Comparison of ENCODE assay signal across 1 cellular context in the genomic region with DNA sequence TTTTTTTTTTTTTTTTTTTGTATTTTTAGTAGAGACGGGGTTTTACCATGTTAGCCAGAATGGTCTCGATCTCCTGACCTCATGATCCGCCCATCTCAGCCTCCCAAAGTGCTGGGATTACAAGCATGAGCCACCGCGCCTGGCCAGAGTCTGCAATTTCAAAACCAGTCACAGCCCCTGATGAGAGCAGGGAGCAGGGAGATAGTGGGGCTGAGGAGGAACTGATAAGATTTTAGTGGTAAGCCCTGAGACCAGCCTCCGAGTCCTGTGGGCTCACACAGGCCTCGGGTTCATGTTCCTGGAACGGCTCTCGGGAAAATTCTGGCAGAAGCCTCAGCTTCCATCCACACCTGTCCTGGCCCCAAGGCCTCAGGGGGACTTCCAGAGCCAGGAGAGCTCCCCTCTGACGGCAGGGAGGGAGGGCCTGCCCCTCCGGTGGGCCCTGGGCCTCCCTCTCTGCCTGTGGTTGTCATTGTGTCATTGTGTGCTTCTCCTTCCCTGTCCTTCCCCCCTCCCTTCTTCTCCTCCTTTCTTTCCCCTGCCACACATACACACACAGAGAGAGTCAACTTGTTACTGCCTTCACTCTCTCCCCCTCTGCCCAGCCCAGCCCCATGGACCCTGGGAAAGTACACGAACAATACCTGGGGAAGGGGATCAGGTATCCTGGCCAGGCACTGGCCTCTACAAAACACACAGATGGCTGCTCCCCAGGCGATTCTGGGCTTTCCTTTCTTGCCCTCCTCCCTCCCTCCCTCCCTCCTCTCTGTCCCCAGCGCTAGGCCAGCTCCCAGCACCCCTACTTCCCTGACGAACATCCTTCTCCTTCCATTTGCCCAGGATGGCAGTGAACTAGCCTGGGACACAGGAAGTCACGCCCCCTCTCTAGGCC.
TF ChIP-seq lines count a peak whose summit lies in the region.

No MANE protein-coding gene starts in this region.

TF ChIP-seq in K562, 482 proteins besides CTCF, POLR2A, EP300 and RAD21 (continued from another document):
- TF ChIP-seq KAT2B (IDR thresholded peaks at IDR 0.05; ENCODE audit: low read depth, low read length) (no peak), ZNF408 (CRISPR knock-in tag; IDR thresholded peaks at IDR 0.05; ENCODE audit: low read depth) (no peak), TCFL5 (CRISPR knock-in tag; conservative IDR thresholded peaks at IDR 0.05) (no peak), MAFF (IDR thresholded peaks at IDR 0.05; ENCODE audit: low read length) (no peak), IRF2 (CRISPR knock-in tag; IDR thresholded peaks at IDR 0.05) (no peak), RCOR1 (IDR thresholded peaks at IDR 0.05; ENCODE audit: borderline replicate concordance in 1 of 2, low read depth in 2 of 2, low read length in 2 of 2) (peak in 1 of 2 experiments; percentile 52; a peak in 1 of 4 replicates), ASH1L (IDR thresholded peaks at IDR 0.05; ENCODE audit: borderline replicate concordance, low read depth, partially characterized antibody) (no peak), NFATC3 (IDR thresholded peaks at IDR 0.05) (no peak), ZNF316 (IDR thresholded peaks at IDR 0.05) (no peak), BCOR (IDR thresholded peaks at IDR 0.05) (no peak; the same call in 1 of the 2 replicates), CXXC5 (CRISPR knock-in tag; IDR thresholded peaks at IDR 0.05) (0 out of 2 replicates have a peak, but pooled peaks have one; percentile 17), PPARD (CRISPR knock-in tag; IDR thresholded peaks at IDR 0.05) (no peak), ZNF224 (CRISPR knock-in tag; IDR thresholded peaks at IDR 0.05) (no peak), PHF8 (IDR thresholded peaks at IDR 0.05; ENCODE audit: borderline replicate concordance, low read length) (no peak), KDM2B (CRISPR knock-in tag; IDR thresholded peaks at IDR 0.05) (no peak), ZBTB8A (IDR thresholded peaks at IDR 0.05; ENCODE audit: partially characterized antibody) (no peak), MIER1 (IDR thresholded peaks at IDR 0.05; ENCODE audit: low read depth) (no peak), SRSF1 (IDR thresholded peaks at IDR 0.05; ENCODE audit: low read depth, low read length) (no peak), ZC3H11A (IDR thresholded peaks at IDR 0.05; ENCODE audit: low read depth, low read length) (no peak), CSDE1 (IDR thresholded peaks at IDR 0.05) (no peak), STAT5A (IDR thresholded peaks at IDR 0.05; ENCODE audit: borderline replicate concordance, low read length) (no peak; the same call in 1 of the 2 replicates), ATF7 (IDR thresholded peaks at IDR 0.05) (no peak; the same call in 1 of the 2 replicates), PTBP1 (IDR thresholded peaks at IDR 0.05; ENCODE audit: low read depth, low read length) (no peak), ZBTB1 (CRISPR knock-in tag; IDR thresholded peaks at IDR 0.05; ENCODE audit: borderline replicate concordance, low read depth) (no peak), TEAD4 (IDR thresholded peaks at IDR 0.05; ENCODE audit: low read length) (peak; percentile 74), TEAD4 (CRISPR knock-in tag; IDR thresholded peaks at IDR 0.05; ENCODE audit: borderline replicate concordance) (no peak), ZFX (CRISPR knock-in tag; IDR thresholded peaks at IDR 0.05) (no peak; the same call in 1 of the 2 replicates), ZNF77 (CRISPR knock-in tag; IDR thresholded peaks at IDR 0.05) (no peak), CC2D1A (IDR thresholded peaks at IDR 0.05) (no peak), GABPA (tag; conservative IDR thresholded peaks at IDR 0.05; ENCODE audit: low read depth) (no peak), ZNF717 (CRISPR knock-in tag; IDR thresholded peaks at IDR 0.05) (no peak), NFXL1 (CRISPR knock-in tag; IDR thresholded peaks at IDR 0.05) (no peak), NR1H2 (CRISPR knock-in tag; IDR thresholded peaks at IDR 0.05) (no peak), ERF (CRISPR knock-in tag; IDR thresholded peaks at IDR 0.05) (no peak), ZBED1 (IDR thresholded peaks at IDR 0.05) (no peak)
- TF ChIP-seq, protein P1, sequence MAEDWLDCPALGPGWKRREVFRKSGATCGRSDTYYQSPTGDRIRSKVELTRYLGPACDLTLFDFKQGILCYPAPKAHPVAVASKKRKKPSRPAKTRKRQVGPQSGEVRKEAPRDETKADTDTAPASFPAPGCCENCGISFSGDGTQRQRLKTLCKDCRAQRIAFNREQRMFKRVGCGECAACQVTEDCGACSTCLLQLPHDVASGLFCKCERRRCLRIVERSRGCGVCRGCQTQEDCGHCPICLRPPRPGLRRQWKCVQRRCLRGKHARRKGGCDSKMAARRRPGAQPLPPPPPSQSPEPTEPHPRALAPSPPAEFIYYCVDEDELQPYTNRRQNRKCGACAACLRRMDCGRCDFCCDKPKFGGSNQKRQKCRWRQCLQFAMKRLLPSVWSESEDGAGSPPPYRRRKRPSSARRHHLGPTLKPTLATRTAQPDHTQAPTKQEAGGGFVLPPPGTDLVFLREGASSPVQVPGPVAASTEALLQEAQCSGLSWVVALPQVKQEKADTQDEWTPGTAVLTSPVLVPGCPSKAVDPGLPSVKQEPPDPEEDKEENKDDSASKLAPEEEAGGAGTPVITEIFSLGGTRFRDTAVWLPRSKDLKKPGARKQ (CRISPR knock-in tag; IDR thresholded peaks at IDR 0.05): no peak
- TF ChIP-seq, protein P2, sequence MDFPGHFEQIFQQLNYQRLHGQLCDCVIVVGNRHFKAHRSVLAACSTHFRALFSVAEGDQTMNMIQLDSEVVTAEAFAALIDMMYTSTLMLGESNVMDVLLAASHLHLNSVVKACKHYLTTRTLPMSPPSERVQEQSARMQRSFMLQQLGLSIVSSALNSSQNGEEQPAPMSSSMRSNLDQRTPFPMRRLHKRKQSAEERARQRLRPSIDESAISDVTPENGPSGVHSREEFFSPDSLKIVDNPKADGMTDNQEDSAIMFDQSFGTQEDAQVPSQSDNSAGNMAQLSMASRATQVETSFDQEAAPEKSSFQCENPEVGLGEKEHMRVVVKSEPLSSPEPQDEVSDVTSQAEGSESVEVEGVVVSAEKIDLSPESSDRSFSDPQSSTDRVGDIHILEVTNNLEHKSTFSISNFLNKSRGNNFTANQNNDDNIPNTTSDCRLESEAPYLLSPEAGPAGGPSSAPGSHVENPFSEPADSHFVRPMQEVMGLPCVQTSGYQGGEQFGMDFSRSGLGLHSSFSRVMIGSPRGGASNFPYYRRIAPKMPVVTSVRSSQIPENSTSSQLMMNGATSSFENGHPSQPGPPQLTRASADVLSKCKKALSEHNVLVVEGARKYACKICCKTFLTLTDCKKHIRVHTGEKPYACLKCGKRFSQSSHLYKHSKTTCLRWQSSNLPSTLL (IDR thresholded peaks at IDR 0.05): no peak
- TF ChIP-seq, protein P3, sequence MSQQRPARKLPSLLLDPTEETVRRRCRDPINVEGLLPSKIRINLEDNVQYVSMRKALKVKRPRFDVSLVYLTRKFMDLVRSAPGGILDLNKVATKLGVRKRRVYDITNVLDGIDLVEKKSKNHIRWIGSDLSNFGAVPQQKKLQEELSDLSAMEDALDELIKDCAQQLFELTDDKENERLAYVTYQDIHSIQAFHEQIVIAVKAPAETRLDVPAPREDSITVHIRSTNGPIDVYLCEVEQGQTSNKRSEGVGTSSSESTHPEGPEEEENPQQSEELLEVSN (IDR thresholded peaks at IDR 0.05; ENCODE audit: borderline replicate concordance in 1 of 2, extremely low read depth in 1 of 2, insufficient read depth in 1 of 2, insufficient read length in 1 of 2, low read depth in 1 of 2, low read length in 1 of 2, poor library complexity in 1 of 2, severe bottlenecking in 1 of 2): no peak
- TF ChIP-seq, protein P4, sequence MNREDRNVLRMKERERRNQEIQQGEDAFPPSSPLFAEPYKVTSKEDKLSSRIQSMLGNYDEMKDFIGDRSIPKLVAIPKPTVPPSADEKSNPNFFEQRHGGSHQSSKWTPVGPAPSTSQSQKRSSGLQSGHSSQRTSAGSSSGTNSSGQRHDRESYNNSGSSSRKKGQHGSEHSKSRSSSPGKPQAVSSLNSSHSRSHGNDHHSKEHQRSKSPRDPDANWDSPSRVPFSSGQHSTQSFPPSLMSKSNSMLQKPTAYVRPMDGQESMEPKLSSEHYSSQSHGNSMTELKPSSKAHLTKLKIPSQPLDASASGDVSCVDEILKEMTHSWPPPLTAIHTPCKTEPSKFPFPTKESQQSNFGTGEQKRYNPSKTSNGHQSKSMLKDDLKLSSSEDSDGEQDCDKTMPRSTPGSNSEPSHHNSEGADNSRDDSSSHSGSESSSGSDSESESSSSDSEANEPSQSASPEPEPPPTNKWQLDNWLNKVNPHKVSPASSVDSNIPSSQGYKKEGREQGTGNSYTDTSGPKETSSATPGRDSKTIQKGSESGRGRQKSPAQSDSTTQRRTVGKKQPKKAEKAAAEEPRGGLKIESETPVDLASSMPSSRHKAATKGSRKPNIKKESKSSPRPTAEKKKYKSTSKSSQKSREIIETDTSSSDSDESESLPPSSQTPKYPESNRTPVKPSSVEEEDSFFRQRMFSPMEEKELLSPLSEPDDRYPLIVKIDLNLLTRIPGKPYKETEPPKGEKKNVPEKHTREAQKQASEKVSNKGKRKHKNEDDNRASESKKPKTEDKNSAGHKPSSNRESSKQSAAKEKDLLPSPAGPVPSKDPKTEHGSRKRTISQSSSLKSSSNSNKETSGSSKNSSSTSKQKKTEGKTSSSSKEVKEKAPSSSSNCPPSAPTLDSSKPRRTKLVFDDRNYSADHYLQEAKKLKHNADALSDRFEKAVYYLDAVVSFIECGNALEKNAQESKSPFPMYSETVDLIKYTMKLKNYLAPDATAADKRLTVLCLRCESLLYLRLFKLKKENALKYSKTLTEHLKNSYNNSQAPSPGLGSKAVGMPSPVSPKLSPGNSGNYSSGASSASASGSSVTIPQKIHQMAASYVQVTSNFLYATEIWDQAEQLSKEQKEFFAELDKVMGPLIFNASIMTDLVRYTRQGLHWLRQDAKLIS (CRISPR knock-in tag; IDR thresholded peaks at IDR 0.05): no peak
- TF ChIP-seq, protein P5, sequence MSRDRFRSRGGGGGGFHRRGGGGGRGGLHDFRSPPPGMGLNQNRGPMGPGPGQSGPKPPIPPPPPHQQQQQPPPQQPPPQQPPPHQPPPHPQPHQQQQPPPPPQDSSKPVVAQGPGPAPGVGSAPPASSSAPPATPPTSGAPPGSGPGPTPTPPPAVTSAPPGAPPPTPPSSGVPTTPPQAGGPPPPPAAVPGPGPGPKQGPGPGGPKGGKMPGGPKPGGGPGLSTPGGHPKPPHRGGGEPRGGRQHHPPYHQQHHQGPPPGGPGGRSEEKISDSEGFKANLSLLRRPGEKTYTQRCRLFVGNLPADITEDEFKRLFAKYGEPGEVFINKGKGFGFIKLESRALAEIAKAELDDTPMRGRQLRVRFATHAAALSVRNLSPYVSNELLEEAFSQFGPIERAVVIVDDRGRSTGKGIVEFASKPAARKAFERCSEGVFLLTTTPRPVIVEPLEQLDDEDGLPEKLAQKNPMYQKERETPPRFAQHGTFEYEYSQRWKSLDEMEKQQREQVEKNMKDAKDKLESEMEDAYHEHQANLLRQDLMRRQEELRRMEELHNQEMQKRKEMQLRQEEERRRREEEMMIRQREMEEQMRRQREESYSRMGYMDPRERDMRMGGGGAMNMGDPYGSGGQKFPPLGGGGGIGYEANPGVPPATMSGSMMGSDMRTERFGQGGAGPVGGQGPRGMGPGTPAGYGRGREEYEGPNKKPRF (IDR thresholded peaks at IDR 0.05; ENCODE audit: low read depth, low read length): no peak
- TF ChIP-seq, protein P6, sequence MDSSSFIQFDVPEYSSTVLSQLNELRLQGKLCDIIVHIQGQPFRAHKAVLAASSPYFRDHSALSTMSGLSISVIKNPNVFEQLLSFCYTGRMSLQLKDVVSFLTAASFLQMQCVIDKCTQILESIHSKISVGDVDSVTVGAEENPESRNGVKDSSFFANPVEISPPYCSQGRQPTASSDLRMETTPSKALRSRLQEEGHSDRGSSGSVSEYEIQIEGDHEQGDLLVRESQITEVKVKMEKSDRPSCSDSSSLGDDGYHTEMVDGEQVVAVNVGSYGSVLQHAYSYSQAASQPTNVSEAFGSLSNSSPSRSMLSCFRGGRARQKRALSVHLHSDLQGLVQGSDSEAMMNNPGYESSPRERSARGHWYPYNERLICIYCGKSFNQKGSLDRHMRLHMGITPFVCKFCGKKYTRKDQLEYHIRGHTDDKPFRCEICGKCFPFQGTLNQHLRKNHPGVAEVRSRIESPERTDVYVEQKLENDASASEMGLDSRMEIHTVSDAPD (CRISPR knock-in tag; IDR thresholded peaks at IDR 0.05): no peak
- TF ChIP-seq, protein P7, sequence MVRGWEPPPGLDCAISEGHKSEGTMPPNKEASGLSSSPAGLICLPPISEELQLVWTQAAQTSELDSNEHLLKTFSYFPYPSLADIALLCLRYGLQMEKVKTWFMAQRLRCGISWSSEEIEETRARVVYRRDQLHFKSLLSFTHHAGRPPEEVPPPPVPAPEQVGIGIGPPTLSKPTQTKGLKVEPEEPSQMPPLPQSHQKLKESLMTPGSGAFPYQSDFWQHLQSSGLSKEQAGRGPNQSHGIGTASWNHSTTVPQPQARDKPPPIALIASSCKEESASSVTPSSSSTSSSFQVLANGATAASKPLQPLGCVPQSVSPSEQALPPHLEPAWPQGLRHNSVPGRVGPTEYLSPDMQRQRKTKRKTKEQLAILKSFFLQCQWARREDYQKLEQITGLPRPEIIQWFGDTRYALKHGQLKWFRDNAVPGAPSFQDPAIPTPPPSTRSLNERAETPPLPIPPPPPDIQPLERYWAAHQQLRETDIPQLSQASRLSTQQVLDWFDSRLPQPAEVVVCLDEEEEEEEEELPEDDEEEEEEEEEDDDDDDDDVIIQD (CRISPR knock-in tag; IDR thresholded peaks at IDR 0.05): no peak
